In genomic region chr11:13003726-13004493, GRCh38 we compare ENCODE assay signal across 1 cellular context.
TF ChIP-seq lines count a peak whose summit lies in the region.

No MANE protein-coding gene starts in this region.

TF ChIP-seq in K562, 482 proteins besides CTCF, POLR2A, EP300 and RAD21 (continued from another document):
- TF ChIP-seq ATF4 (CRISPR knock-in tag; IDR thresholded peaks at IDR 0.05) (no peak), ZNF24 (IDR thresholded peaks at IDR 0.05) (peak; percentile 78)
